ENCODE assay signal across 8 cellular contexts in genomic region chr5:6711409-6712135, GRCh38. TPM values are rescaled to one million over a fixed set of nuclear protein-coding genes. Genes with fewer than 3 reads are reported as not detected.
DNase-seq lines count a peak whose midpoint lies in the region; ATAC-seq and TF ChIP-seq lines count a peak whose summit lies in the region.

No MANE protein-coding gene starts in this region.

- peak overlapping the region; percentile 78 for H3K4me3 Mint-ChIP-seq in activated CD4-positive, alpha-beta T cell treated with anti-CD3 and anti-CD28 coated beads for 36 hours
- H3K4me3 Mint-ChIP-seq in WTC11 = peak overlapping the region; percentile 84

- H3K9me3 Mint-ChIP-seq in activated CD4-positive, alpha-beta T cell treated with anti-CD3 and anti-CD28 coated beads for 36 hours (ENCODE audit: low read depth) = no peaks in the 10 kb centered on the region
- no peaks in the 10 kb centered on the region for H3K9me3 Mint-ChIP-seq in WTC11

- H3K27me3 Mint-ChIP-seq in activated CD4-positive, alpha-beta T cell treated with anti-CD3 and anti-CD28 coated beads for 36 hours = no peaks in the 10 kb centered on the region
- H3K27me3 Mint-ChIP-seq in WTC11 (ENCODE audit: low read depth) = peaks cover 19% of the 10 kb centered on the region

- H3K27ac ChIP-seq in substantia nigra (ENCODE audit: low read depth, low read length, poor library complexity, severe bottlenecking) = peak overlapping the region; percentile 91

- no peaks in the 10 kb centered on the region for H3K9me3 ChIP-seq in iPS-15b (ENCODE audit: control insufficient read depth, insufficient read depth, low read length)

- peaks cover 19% of the 10 kb centered on the region for H3K27me3 ChIP-seq in iPS-15b (ENCODE audit: control insufficient read depth, insufficient read depth, low read length)

- POLR2A ChIA-PET in activated CD4-positive, alpha-beta T cell treated with anti-CD3 and anti-CD28 coated beads for 36 hours (lab: Charles Lee) = no interaction called here
- POLR2A ChIA-PET in WTC11 (lab: Charles Lee) = interaction anchor here (0.6 to 1.7 kb wide), 2 partner anchors 15 to 200 kb away, joined by 3 to 8 read pairs; no protein-coding TSS in a partner anchor

- peaks cover 5% of the 10 kb centered on the region for H3K4me1 ChIP-seq in iPS-15b (ENCODE audit: control insufficient read depth, insufficient read depth, low read length)

- H3K36me3 Mint-ChIP-seq in activated CD4-positive, alpha-beta T cell treated with anti-CD3 and anti-CD28 coated beads for 36 hours (ENCODE audit: low read depth) = peaks cover 17% of the 10 kb centered on the region
- H3K36me3 Mint-ChIP-seq in WTC11 = no peaks in the 10 kb centered on the region

- H3K27ac Mint-ChIP-seq in activated CD4-positive, alpha-beta T cell treated with anti-CD3 and anti-CD28 coated beads for 36 hours = peak overlapping the region; percentile 95
- peak overlapping the region; percentile 86; the same call in 1 of the 2 replicates for H3K27ac Mint-ChIP-seq in WTC11

- CTCF ChIA-PET in activated CD4-positive, alpha-beta T cell treated with anti-CD3 and anti-CD28 coated beads for 36 hours (lab: Charles Lee) = interaction anchor here (0.6 to 1.1 kb wide), 4 partner anchors 9 to 79 kb away, joined by 3 to 4 read pairs (median 3); partner anchors contain the start of gene NSUN2
- CTCF ChIA-PET in WTC11 (lab: Charles Lee) = no interaction called here

- DNase-seq in activated CD4-positive, alpha-beta T cell treated with anti-CD3 and anti-CD28 coated beads for 36 hours = no peak
- DNase-seq in activated CD4-positive, alpha-beta T cell treated with anti-CD3 and anti-CD28 coated beads for 1 hour = no peak
- DNase-seq in WTC11 (ENCODE audit: low spot score) (no peak), substantia nigra (lab: John Stamatoyannopoulos, UW) (no peak), NCI-H146 treated with DMSO at 0.1 percent for 48 hours (lab: John Stamatoyannopoulos, UW; ENCODE audit: unreplicated experiment) (no peak), left colon (no peak)

- no peak for TF ChIP-seq CTCF in WTC11 (IDR thresholded peaks at IDR 0.05)

- intact Hi-C loops in activated CD4-positive, alpha-beta T cell treated with anti-CD3 and anti-CD28 coated beads for 36 hours (cut with DNase I, micrococcal nuclease) = loop anchor here (2.0 to 10.0 kb wide), 5 partner anchors 1153 to 1743 kb away; partner anchors contain the start of genes FASTKD3 (in 2 of the 2), MTRR (in 2 of the 2) and ICE1 (in 1 of the 2)
- intact Hi-C loops in left colon (cut with DNase I, micrococcal nuclease) = no loop called here

- peak overlapping the region; percentile 64 for H3K4me3 ChIP-seq in iPS-15b (ENCODE audit: low read depth, low read length)

- peaks cover 18% of the 10 kb centered on the region for H3K4me1 Mint-ChIP-seq in activated CD4-positive, alpha-beta T cell treated with anti-CD3 and anti-CD28 coated beads for 36 hours
- H3K4me1 Mint-ChIP-seq in WTC11 = peaks cover 26% of the 10 kb centered on the region

- ATAC-seq in activated CD4-positive, alpha-beta T cell treated with anti-CD3 and anti-CD28 coated beads for 36 hours = no peak
- ATAC-seq in WTC11 = no peak
- no peak for ATAC-seq in HG02884 (IDR thresholded peaks at IDR 0.05; ENCODE audit: unreplicated experiment)
- no peak for ATAC-seq in left colon

- H3K9ac ChIP-seq in iPS-15b (ENCODE audit: low read depth, low read length) = peak overlapping the region; percentile 76

- H3K36me3 ChIP-seq in iPS-15b (ENCODE audit: control insufficient read depth, insufficient read depth, low read length) = peaks cover 4% of the 10 kb centered on the region

TF ChIP-seq in WTC11, 78 proteins besides CTCF, POLR2A, EP300 and RAD21:
- TF ChIP-seq IRF1 (CRISPR knock-in tag; IDR thresholded peaks at IDR 0.05) (no peak), ZNF396 (CRISPR knock-in tag; IDR thresholded peaks at IDR 0.05; ENCODE audit: borderline replicate concordance) (no peak), ZNF138 (CRISPR knock-in tag; conservative IDR thresholded peaks at IDR 0.05) (no peak), ZNF263 (CRISPR knock-in tag; IDR thresholded peaks at IDR 0.05; ENCODE audit: low read depth) (no peak), SMAD3 (CRISPR knock-in tag; IDR thresholded peaks at IDR 0.05; ENCODE audit: borderline replicate concordance) (no peak), SP1 (CRISPR knock-in tag; conservative IDR thresholded peaks at IDR 0.05) (no peak), STAT6 (CRISPR knock-in tag; conservative IDR thresholded peaks at IDR 0.05; ENCODE audit: low read depth) (no peak), NFYB (CRISPR knock-in tag; conservative IDR thresholded peaks at IDR 0.05; ENCODE audit: low read depth) (no peak), ZMAT4 (CRISPR knock-in tag; IDR thresholded peaks at IDR 0.05) (no peak), CBFB (CRISPR knock-in tag; IDR thresholded peaks at IDR 0.05; ENCODE audit: low read depth) (no peak), MXD4 (CRISPR knock-in tag; IDR thresholded peaks at IDR 0.05; ENCODE audit: borderline replicate concordance) (no peak), NR2C2 (CRISPR knock-in tag; IDR thresholded peaks at IDR 0.05) (no peak), FOXK1 (CRISPR knock-in tag; IDR thresholded peaks at IDR 0.05) (no peak)
- TF ChIP-seq, protein P1, sequence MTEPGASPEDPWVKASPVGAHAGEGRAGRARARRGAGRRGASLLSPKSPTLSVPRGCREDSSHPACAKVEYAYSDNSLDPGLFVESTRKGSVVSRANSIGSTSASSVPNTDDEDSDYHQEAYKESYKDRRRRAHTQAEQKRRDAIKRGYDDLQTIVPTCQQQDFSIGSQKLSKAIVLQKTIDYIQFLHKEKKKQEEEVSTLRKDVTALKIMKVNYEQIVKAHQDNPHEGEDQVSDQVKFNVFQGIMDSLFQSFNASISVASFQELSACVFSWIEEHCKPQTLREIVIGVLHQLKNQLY (CRISPR knock-in tag; IDR thresholded peaks at IDR 0.05) = no peak
- TF ChIP-seq, protein P2, sequence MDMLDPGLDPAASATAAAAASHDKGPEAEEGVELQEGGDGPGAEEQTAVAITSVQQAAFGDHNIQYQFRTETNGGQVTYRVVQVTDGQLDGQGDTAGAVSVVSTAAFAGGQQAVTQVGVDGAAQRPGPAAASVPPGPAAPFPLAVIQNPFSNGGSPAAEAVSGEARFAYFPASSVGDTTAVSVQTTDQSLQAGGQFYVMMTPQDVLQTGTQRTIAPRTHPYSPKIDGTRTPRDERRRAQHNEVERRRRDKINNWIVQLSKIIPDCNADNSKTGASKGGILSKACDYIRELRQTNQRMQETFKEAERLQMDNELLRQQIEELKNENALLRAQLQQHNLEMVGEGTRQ (CRISPR knock-in tag; IDR thresholded peaks at IDR 0.05) = no peak
- TF ChIP-seq, protein P3, sequence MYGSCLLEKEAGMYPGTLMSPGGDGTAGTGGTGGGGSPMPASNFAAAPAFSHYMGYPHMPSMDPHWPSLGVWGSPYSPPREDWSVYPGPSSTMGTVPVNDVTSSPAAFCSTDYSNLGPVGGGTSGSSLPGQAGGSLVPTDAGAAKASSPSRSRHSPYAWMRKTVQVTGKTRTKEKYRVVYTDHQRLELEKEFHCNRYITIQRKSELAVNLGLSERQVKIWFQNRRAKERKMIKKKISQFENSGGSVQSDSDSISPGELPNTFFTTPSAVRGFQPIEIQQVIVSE (CRISPR knock-in tag; IDR thresholded peaks at IDR 0.05; ENCODE audit: borderline replicate concordance) = no peak

RNA-seq across cellular contexts. Expression of gene TENT4A, which starts 1.7 kb away (rescaled TPM):
- 10 to 100 TPM; 29.2 to 33.3 TPM for total RNA-seq in activated CD4-positive, alpha-beta T cell treated with anti-CD3 and anti-CD28 coated beads for 36 hours
- total RNA-seq in WTC11 (2021) (28.7 to 29.4 TPM (median 29.2 TPM) in 3 replicates), left colon (10 to 100 TPM; 16.5 to 18.5 TPM)

Comparison
In these comparisons a context has a peak if more than half of its experiments do, and no peak if none do; other contexts are left out.
1. intact Hi-C loops: an anchor here in activated CD4-positive, alpha-beta T cell treated with anti-CD3 and anti-CD28 coated beads for 36 hours (2.0 to 10.0 kb wide); none called in left colon.